ENCODE assay signal across 1 cellular context in genomic region chr12:89140580-89141236, GRCh38.
TF ChIP-seq lines count a peak whose summit lies in the region.

No MANE protein-coding gene starts in this region.

TF ChIP-seq in H1, 55 proteins besides CTCF, POLR2A, EP300 and RAD21 (continued from another document):
- TF ChIP-seq CHD7 (IDR thresholded peaks at IDR 0.05; ENCODE audit: insufficient replicate concordance, low read length) (no peak), TBP (IDR thresholded peaks at IDR 0.05; ENCODE audit: low read depth, low read length) (no peak), TCF12 (IDR thresholded peaks at IDR 0.05; ENCODE audit: low read depth, low read length) (no peak), KDM1A (IDR thresholded peaks at IDR 0.05; ENCODE audit: borderline replicate concordance, low read length) (no peak), CTBP2 (IDR thresholded peaks at IDR 0.05; ENCODE audit: borderline replicate concordance, insufficient read depth, insufficient read length, low read length) (no peak), RXRA (IDR thresholded peaks at IDR 0.05; ENCODE audit: insufficient read depth, low read depth, low read length) (no peak), EZH2 (IDR thresholded peaks at IDR 0.05; ENCODE audit: low read depth, low read length, severe bottlenecking) (no peak), SIX5 (IDR thresholded peaks at IDR 0.05; ENCODE audit: low read depth, low read length) (no peak), SUZ12 (IDR thresholded peaks at IDR 0.05; ENCODE audit: low read length) (no peak), USF2 (IDR thresholded peaks at IDR 0.05; ENCODE audit: low read length) (no peak), MAX (IDR thresholded peaks at IDR 0.05) (no peak), GTF2F1 (IDR thresholded peaks at IDR 0.05; ENCODE audit: borderline replicate concordance, low read depth, low read length) (no peak), RNF2 (IDR thresholded peaks at IDR 0.05; ENCODE audit: borderline replicate concordance, low read depth, low read length, missing control alignments, poor library complexity, severe bottlenecking) (no peak)
